ENCODE assay signal across 24 cellular contexts in the genomic region with DNA sequence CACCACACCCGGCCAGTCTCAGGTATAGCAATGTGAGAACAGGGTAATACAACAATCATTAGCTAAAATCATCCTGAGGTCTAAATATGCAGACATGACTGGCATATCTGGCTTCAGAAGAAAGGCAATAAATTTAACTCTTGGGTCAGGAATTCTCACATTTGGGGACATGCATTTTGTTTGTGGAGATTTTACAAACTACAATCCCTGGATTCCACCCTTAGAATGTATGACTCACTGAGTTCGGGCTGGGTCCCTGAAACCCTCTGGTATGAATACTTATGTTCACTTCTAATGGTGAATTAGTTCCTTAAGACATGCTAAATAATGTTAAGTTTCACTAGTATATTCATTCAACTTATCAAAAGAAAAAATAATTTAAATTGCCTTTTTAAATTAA.
DNase-seq lines count a peak whose midpoint lies in the region; ATAC-seq and TF ChIP-seq lines count a peak whose summit lies in the region.
"Had no signal": no experiment of that assay in that cellular context is flagged by ENCODE, and none has a peak within 500 bp of the region (broad histone marks: within the 10 kb centered on the region; RNA-seq: fewer than 3 reads in every experiment).

No MANE protein-coding gene starts in this region.

- H3K27me3 ChIP-seq in mesenchymal stem cell (ENCODE audit: control insufficient read depth in 1 of 2, insufficient read depth in 1 of 2, low read length in 2 of 2) (peaks cover 0 to 21% of the 10 kb centered on the region in 2 experiments), neural progenitor cell (peaks cover 32% of the 10 kb centered on the region)
- H3K27me3 ChIP-seq: brain microvascular endothelial cell, foreskin keratinocyte had no signal

- TF ChIP-seq CTCF in astrocyte of the spinal cord (IDR thresholded peaks at IDR 0.05; ENCODE audit: low read depth, low read length) (no peak), neural progenitor cell (IDR thresholded peaks at IDR 0.05) (no peak)

- no peak overlapping the region for H3K4me3 ChIP-seq in astrocyte of the spinal cord (ENCODE audit: low read depth, low read length)
- no peak overlapping the region for H3K4me3 ChIP-seq in mesenchymal stem cell (ENCODE audit: insufficient read depth in 1 of 2, low read depth in 1 of 2, low read length in 2 of 2)
- no peak overlapping the region for H3K4me3 ChIP-seq in neural progenitor cell
- H3K4me3 ChIP-seq: GM12878 had no signal

- no peak overlapping the region for H3K18ac ChIP-seq in mesenchymal stem cell (ENCODE audit: low read depth in 1 of 2, low read length in 2 of 2)

- H2AK5ac ChIP-seq in mesenchymal stem cell (ENCODE audit: low read length, severe bottlenecking), result no peak overlapping the region

- no peak overlapping the region for H2BK15ac ChIP-seq in mesenchymal stem cell (ENCODE audit: low read depth, poor library complexity, severe bottlenecking)

- no peak overlapping the region for H4K91ac ChIP-seq in mesenchymal stem cell (ENCODE audit: low read length)

- peaks cover 29% of the 10 kb centered on the region for H3K4me1 Mint-ChIP-seq in neural progenitor cell

- no peaks in the 10 kb centered on the region for H3K9me3 ChIP-seq in mesenchymal stem cell (ENCODE audit: control insufficient read depth, low read length)
- no peaks in the 10 kb centered on the region for H3K9me3 ChIP-seq in neural progenitor cell (ENCODE audit: low read depth)

- peaks cover 7% of the 10 kb centered on the region for H3F3A ChIP-seq in neural progenitor cell (ENCODE audit: low read depth)

- no CpG with 5 or more reads among the region's 2 CpGs for WGBS in mesenchymal stem cell

- H3K36me3 ChIP-seq in mesenchymal stem cell (ENCODE audit: control insufficient read depth in 1 of 2, insufficient read depth in 2 of 2, low read depth in 1 of 2, low read length in 2 of 2) (no peaks in the 10 kb centered on the region), neural progenitor cell (no peaks in the 10 kb centered on the region)
- H3K36me3 ChIP-seq: brain microvascular endothelial cell had no signal

- no peaks in the 10 kb centered on the region for H3K79me2 ChIP-seq in neural progenitor cell (ENCODE audit: low read depth)

- H2BK120ac ChIP-seq in mesenchymal stem cell (ENCODE audit: low read depth, low read length), result no peak overlapping the region

- no peak overlapping the region for H3K4ac ChIP-seq in mesenchymal stem cell (ENCODE audit: low read depth in 1 of 2, low read length in 2 of 2)

- H4K8ac ChIP-seq in mesenchymal stem cell (ENCODE audit: low read length), result no peak overlapping the region

- no peak overlapping the region for H2BK5ac ChIP-seq in mesenchymal stem cell (ENCODE audit: low read depth, low read length, poor library complexity, severe bottlenecking)

- no peak overlapping the region for H2BK12ac ChIP-seq in mesenchymal stem cell (ENCODE audit: low read length in 2 of 2)

- H3K27ac Mint-ChIP-seq in neural progenitor cell, result no peak overlapping the region
- H3K27ac Mint-ChIP-seq: activated CD4-positive, alpha-beta T cell treated with anti-CD3 and anti-CD28 coated beads, Interleukin-2, amount 10 ng/mL, durations not matched to agents 7 days and 5 days; activated naive CD8-positive, alpha-beta T cell treated with anti-CD3 and anti-CD28 coated beads for 36 hours; activated T-helper 2 cell treated with anti-CD3 and anti-CD28 coated beads, Interferon-gamma antibody, Interleukin-2, Interleukin-4, amounts not matched to agents 10 μg/mL and 5 μg/mL and 100 μg/mL, durations not matched to agents 14 hours and 24 hours and 36 hours; CD14-positive monocyte; naive B cell had no signal

- H3K4me1 ChIP-seq in mesenchymal stem cell (ENCODE audit: control insufficient read depth, insufficient read depth, low read depth, low read length) (peaks cover 2% of the 10 kb centered on the region), neural progenitor cell (peaks cover 25% of the 10 kb centered on the region)

- TF ChIP-seq RAD21 in Ishikawa (IDR thresholded peaks at IDR 0.05; ENCODE audit: low read depth), result no peak

- no peak overlapping the region for H3K14ac ChIP-seq in mesenchymal stem cell (ENCODE audit: low read length in 2 of 2)

- peaks cover 15% of the 10 kb centered on the region for H3K27me3 Mint-ChIP-seq in neural progenitor cell (ENCODE audit: insufficient read depth, low read depth)

- no peak for ATAC-seq in activated CD4-positive, CD25-positive, alpha-beta regulatory T cell treated with anti-CD3 and anti-CD28 coated beads, Interleukin-2, amount 50 U/mL, for 24 hours
- ATAC-seq: foreskin keratinocyte, GM12878, right cardiac atrium, T-cell had no signal

- peak; percentile 58; the same call in 1 of the 2 replicates for TF ChIP-seq EP300 in Ishikawa (IDR thresholded peaks at IDR 0.05; ENCODE audit: borderline replicate concordance)

- no peak overlapping the region for H3K23ac ChIP-seq in mesenchymal stem cell (ENCODE audit: low read length in 2 of 2)

- in situ Hi-C loops in astrocyte of the spinal cord (cut with HindIII; ENCODE audit: low sequenced_read_pairs), result no loop called here

- DNase-seq in AG20443 (ENCODE audit: low spot score) (peak; percentile 27), astrocyte of the spinal cord (ENCODE audit: low read depth, low spot score) (peak; percentile 41), mesenchymal stem cell (peak; percentile 14), SW480 (ENCODE audit: low spot score) (no peak), dermis blood vessel endothelial cell (no peak), neural progenitor cell (ENCODE audit: low spot score) (no peak)
- DNase-seq: activated CD4-positive, alpha-beta T cell treated with anti-CD3 and anti-CD28 coated beads, Interleukin-2, amount 10 ng/mL, durations not matched to agents 7 days and 5 days; activated naive CD8-positive, alpha-beta T cell treated with anti-CD3 and anti-CD28 coated beads for 36 hours; brain microvascular endothelial cell; hypothalamus; islet precursor cell; naive B cell; NCI-H1417; NCI-H2107; NCI-H524; right cardiac atrium; stimulated activated CD8-positive, alpha-beta memory T cell treated with anti-CD3 and anti-CD28 coated beads, Interleukin-4, amount 100 ng/mL, for 48 hours; T-cell had no signal

- no peak overlapping the region for H3K4me2 ChIP-seq in mesenchymal stem cell (ENCODE audit: low read length, poor library complexity, severe bottlenecking)
- no peak overlapping the region for H3K4me2 ChIP-seq in neural progenitor cell

- H3K4me3 Mint-ChIP-seq in neural progenitor cell, result no peak overlapping the region
- H3K4me3 Mint-ChIP-seq: activated CD4-positive, alpha-beta T cell treated with anti-CD3 and anti-CD28 coated beads, Interleukin-2, amount 10 ng/mL, durations not matched to agents 7 days and 5 days; activated naive CD8-positive, alpha-beta T cell treated with anti-CD3 and anti-CD28 coated beads for 36 hours; naive B cell; T-cell had no signal

- peaks cover 8% of the 10 kb centered on the region for H3K9me3 Mint-ChIP-seq in neural progenitor cell
- H3K9me3 Mint-ChIP-seq: activated CD4-positive, alpha-beta T cell treated with anti-CD3 and anti-CD28 coated beads, Interleukin-2, amount 10 ng/mL, durations not matched to agents 7 days and 5 days; activated naive CD8-positive, alpha-beta T cell treated with anti-CD3 and anti-CD28 coated beads for 36 hours; activated T-helper 2 cell treated with anti-CD3 and anti-CD28 coated beads, Interferon-gamma antibody, Interleukin-2, Interleukin-4, amounts not matched to agents 10 μg/mL and 5 μg/mL and 100 μg/mL, durations not matched to agents 14 hours and 24 hours and 36 hours; T-cell had no signal

- H2AFZ ChIP-seq in mesenchymal stem cell (ENCODE audit: low read depth, low read length) (no peak overlapping the region), neural progenitor cell (replicated peaks) (no peak overlapping the region)

- H3K27ac ChIP-seq in mesenchymal stem cell (ENCODE audit: low read length, poor library complexity, severe bottlenecking), result no peak overlapping the region
- no peak overlapping the region for H3K27ac ChIP-seq in neural progenitor cell
- H3K27ac ChIP-seq: brain microvascular endothelial cell, foreskin keratinocyte had no signal

- no peaks in the 10 kb centered on the region for H4K20me1 ChIP-seq in neural progenitor cell (ENCODE audit: low read depth)

- H3K36me3 Mint-ChIP-seq in neural progenitor cell, result peaks cover 2% of the 10 kb centered on the region
- H3K36me3 Mint-ChIP-seq: activated naive CD8-positive, alpha-beta T cell treated with anti-CD3 and anti-CD28 coated beads for 36 hours; T-cell had no signal

- H3K79me1 ChIP-seq in mesenchymal stem cell (replicated peaks; ENCODE audit: low read length, poor library complexity, severe bottlenecking), result peaks cover 2% of the 10 kb centered on the region

- H3K9ac ChIP-seq in mesenchymal stem cell (ENCODE audit: low read length) (no peak overlapping the region), neural progenitor cell (no peak overlapping the region)

TF ChIP-seq in Ishikawa, 13 proteins besides CTCF, POLR2A, EP300 and RAD21:
- no peak for TF ChIP-seq TAF1 (IDR thresholded peaks at IDR 0.05; ENCODE audit: low read depth)
- TF ChIP-seq TEAD4 (IDR thresholded peaks at IDR 0.05), result peak; percentile 51; the same call in 1 of the 2 replicates
- TF ChIP-seq NFIC (IDR thresholded peaks at IDR 0.05), result peak; percentile 23; the same call in 1 of the 2 replicates

Comparison
In these comparisons a context has a peak if more than half of its experiments do, and no peak if none do; other contexts are left out.
1. DNase-seq: peak in AG20443 (single experiment), astrocyte of the spinal cord (single experiment) and mesenchymal stem cell (single experiment); none in SW480 (single experiment), dermis blood vessel endothelial cell (single experiment) and neural progenitor cell (single experiment).